Comparison of ENCODE assay signal across 1 cellular context in the genomic region with DNA sequence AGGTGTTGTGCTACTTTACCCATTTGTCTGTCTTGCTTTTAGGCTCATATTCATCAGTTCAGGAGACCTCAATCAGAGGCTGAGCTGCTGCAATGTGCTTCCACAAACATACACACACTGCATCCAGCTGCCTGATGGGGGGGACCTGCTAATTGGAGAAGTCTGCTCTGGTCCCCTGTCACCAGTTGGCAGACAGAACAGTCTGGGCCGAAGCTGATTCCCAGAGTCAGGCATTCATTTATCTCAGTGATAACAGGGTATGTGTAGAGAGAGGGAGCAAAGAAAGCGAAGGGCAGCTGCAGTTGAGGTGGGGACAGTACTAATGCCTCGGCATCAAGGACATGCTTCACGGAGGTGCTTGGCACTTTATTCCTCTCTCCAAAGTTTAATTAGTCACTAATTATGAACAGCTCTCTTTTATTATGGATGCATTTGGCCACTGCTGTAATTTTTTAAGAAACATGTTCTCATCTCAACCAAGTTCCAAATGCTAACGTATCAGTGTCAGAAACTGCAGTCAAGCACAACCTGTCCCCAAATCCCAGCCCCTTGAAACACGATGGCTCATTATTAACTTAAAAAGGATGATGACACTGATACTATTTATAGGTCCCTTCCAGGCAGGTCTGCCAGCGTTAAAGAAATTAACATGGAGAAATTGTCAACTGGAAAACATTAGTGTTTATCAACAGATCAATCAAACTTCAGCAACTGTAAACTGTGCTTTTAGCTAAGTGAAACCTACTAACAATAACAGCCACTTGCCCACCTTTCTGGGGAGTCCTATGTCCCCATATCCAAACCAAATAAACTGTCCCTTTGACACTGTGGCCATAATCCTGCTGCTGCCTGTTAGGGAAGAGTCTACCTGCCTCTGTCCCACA.
TF ChIP-seq lines count a peak whose summit lies in the region.

No MANE protein-coding gene starts in this region.

TF ChIP-seq in neural cell, 6 proteins besides CTCF, POLR2A, EP300 and RAD21 (continued from another document):
- TF ChIP-seq, protein P1, sequence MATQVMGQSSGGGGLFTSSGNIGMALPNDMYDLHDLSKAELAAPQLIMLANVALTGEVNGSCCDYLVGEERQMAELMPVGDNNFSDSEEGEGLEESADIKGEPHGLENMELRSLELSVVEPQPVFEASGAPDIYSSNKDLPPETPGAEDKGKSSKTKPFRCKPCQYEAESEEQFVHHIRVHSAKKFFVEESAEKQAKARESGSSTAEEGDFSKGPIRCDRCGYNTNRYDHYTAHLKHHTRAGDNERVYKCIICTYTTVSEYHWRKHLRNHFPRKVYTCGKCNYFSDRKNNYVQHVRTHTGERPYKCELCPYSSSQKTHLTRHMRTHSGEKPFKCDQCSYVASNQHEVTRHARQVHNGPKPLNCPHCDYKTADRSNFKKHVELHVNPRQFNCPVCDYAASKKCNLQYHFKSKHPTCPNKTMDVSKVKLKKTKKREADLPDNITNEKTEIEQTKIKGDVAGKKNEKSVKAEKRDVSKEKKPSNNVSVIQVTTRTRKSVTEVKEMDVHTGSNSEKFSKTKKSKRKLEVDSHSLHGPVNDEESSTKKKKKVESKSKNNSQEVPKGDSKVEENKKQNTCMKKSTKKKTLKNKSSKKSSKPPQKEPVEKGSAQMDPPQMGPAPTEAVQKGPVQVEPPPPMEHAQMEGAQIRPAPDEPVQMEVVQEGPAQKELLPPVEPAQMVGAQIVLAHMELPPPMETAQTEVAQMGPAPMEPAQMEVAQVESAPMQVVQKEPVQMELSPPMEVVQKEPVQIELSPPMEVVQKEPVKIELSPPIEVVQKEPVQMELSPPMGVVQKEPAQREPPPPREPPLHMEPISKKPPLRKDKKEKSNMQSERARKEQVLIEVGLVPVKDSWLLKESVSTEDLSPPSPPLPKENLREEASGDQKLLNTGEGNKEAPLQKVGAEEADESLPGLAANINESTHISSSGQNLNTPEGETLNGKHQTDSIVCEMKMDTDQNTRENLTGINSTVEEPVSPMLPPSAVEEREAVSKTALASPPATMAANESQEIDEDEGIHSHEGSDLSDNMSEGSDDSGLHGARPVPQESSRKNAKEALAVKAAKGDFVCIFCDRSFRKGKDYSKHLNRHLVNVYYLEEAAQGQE (IDR thresholded peaks at IDR 0.05; ENCODE audit: borderline replicate concordance): no peak
- TF ChIP-seq MXI1 (conservative IDR thresholded peaks at IDR 0.05; ENCODE audit: poor library complexity, severe bottlenecking) (no peak), POLR2AphosphoS5 (IDR thresholded peaks at IDR 0.05) (no peak)
